In genomic region chr3:40617084-40617483, GRCh38 we compare ENCODE assay signal across 18 cellular contexts.
"Had no signal": no experiment of that assay in that cellular context is flagged by ENCODE, and none has a peak within 500 bp of the region (broad histone marks: within the 10 kb centered on the region; RNA-seq: fewer than 3 reads in every experiment).

No MANE protein-coding gene starts in this region.

- DNase-seq: cortex of kidney; effector memory CD8-positive, alpha-beta T cell; erythroblast; immature natural killer cell; natural killer cell; occipital lobe; pancreas; right lobe of liver; small intestine; stimulated activated CD4-positive, alpha-beta T cell treated with anti-CD3 and anti-CD28 coated beads, Interleukin-15, amount 100 ng/mL, for 24 hours; stimulated activated CD4-positive, alpha-beta T cell treated with anti-CD3 and anti-CD28 coated beads, Interleukin-2, amount 100 ng/mL, for 48 hours; stimulated activated naive CD4-positive, alpha-beta T cell; stimulated activated naive CD8-positive, alpha-beta T cell treated with anti-CD3 and anti-CD28 coated beads, Interleukin-15, amount 100 ng/mL, for 72 hours; trophoblast cell had no signal

- H3K4me1 ChIP-seq: pancreas, right lobe of liver, vagina had no signal

- H3K27ac ChIP-seq: pancreas, right lobe of liver, suprapubic skin, vagina had no signal

- H3K4me1 Mint-ChIP-seq: immature natural killer cell had no signal

- H3K4me3 ChIP-seq: lung, pancreas, right lobe of liver, suprapubic skin, vagina had no signal

- H3K36me3 Mint-ChIP-seq: immature natural killer cell, natural killer cell had no signal

- H3K27ac Mint-ChIP-seq: effector memory CD8-positive, alpha-beta T cell; immature natural killer cell; memory B cell; natural killer cell; stimulated activated naive CD8-positive, alpha-beta T cell treated with anti-CD3 and anti-CD28 coated beads, Interleukin-15, amount 100 ng/mL, for 72 hours had no signal

- H3K4me3 Mint-ChIP-seq: effector memory CD8-positive, alpha-beta T cell; immature natural killer cell; memory B cell; natural killer cell; stimulated activated naive CD8-positive, alpha-beta T cell treated with anti-CD3 and anti-CD28 coated beads, Interleukin-15, amount 100 ng/mL, for 72 hours had no signal

- H3K36me3 ChIP-seq: pancreas, right lobe of liver, suprapubic skin, vagina had no signal

- H3K27me3 ChIP-seq: pancreas, right lobe of liver, vagina had no signal

- H3K9me3 Mint-ChIP-seq: effector memory CD8-positive, alpha-beta T cell; memory B cell; natural killer cell; stimulated activated naive CD8-positive, alpha-beta T cell treated with anti-CD3 and anti-CD28 coated beads, Interleukin-15, amount 100 ng/mL, for 72 hours had no signal

- H3K9me3 ChIP-seq: pancreas, right lobe of liver, suprapubic skin, vagina had no signal
